In the genomic region with DNA sequence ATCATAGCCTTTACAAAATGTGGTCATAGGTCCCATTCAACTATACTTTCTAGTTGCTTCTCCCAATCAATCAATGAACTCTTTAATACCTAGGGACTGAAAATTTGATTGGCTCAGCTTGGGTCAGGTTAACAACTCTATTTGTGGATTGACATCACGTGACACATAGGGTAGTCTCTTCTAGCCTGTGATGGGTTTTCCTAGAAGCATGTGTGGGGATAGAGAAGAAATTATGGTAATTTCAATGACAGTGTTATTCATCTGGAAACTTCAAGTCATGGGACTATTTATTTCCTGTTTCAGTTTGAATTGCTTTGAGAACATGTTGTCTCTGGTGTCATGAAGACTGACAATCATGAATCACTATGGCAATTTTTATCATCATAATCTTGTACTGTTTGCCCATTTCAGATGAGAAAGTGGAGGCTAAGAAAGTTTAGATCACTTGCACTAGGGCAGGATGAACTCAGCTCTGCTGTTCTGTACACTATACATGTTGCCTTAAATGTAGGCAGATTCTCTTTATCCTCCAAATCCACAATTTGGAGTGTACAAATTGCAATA, we compare ENCODE assay signal across 27 cellular contexts.
"Had no signal": no experiment of that assay in that cellular context is flagged by ENCODE, and none has a peak within 500 bp of the region (broad histone marks: within the 10 kb centered on the region; RNA-seq: fewer than 3 reads in every experiment).

No MANE protein-coding gene starts in this region.

- H3K27me3 Mint-ChIP-seq: dendritic cell treated with granulocyte-macrophage colony-stimulating factor and Interleukin-4, amounts not matched to agents 40 ng/mL and 50 ng/mL, for 4 days; progenitor cell of endocrine pancreas; type B pancreatic cell had no signal

- H3K36me3 Mint-ChIP-seq: naive thymus-derived CD4-positive, alpha-beta T cell; neural progenitor cell; type B pancreatic cell had no signal

- H3K79me2 ChIP-seq: hepatocyte, parathyroid adenoma had no signal

- H3K4me3 ChIP-seq: colonic mucosa, esophagus muscularis mucosa, gastroesophageal sphincter, heart left ventricle, hepatocyte, left lung, neural progenitor cell, right atrium auricular region, sigmoid colon, testis, tibial artery had no signal

- H2AFZ ChIP-seq: hepatocyte, neural progenitor cell, parathyroid adenoma had no signal

- FAIRE-seq: kidney had no signal

- H3K4me1 Mint-ChIP-seq: endodermal cell; naive thymus-derived CD4-positive, alpha-beta T cell; nephron; neural progenitor cell had no signal

- H3K9ac ChIP-seq: neural progenitor cell, parathyroid adenoma had no signal

- DNase-seq: colonic mucosa; effector CD8-positive, alpha-beta T cell; endodermal cell; heart left ventricle; kidney; left cardiac atrium; left lung; mesendoderm; midbrain; naive thymus-derived CD4-positive, alpha-beta T cell; sigmoid colon; stimulated activated CD4-positive, alpha-beta T cell treated with anti-CD3 and anti-CD28 coated beads, Interleukin-4, amount 100 ng/mL, for 4 hours; stimulated activated naive CD4-positive, alpha-beta T cell; substantia nigra; testis; tibial artery had no signal

- H3K36me3 ChIP-seq: colonic mucosa, esophagus muscularis mucosa, gastroesophageal sphincter, heart left ventricle, left lung, neural progenitor cell, right atrium auricular region, sigmoid colon, tibial artery had no signal

- ATAC-seq: foreskin keratinocyte; gastroesophageal sphincter; heart left ventricle; left cardiac atrium; left lung; naive thymus-derived CD4-positive, alpha-beta T cell had no signal

- H3K4me2 ChIP-seq: hepatocyte, neural progenitor cell had no signal

- H3K27ac ChIP-seq: colonic mucosa, esophagus muscularis mucosa, foreskin keratinocyte, gastroesophageal sphincter, heart left ventricle, hepatocyte, left lung, neural progenitor cell, parathyroid adenoma, right atrium auricular region, sigmoid colon, testis, tibial artery had no signal

- H3K4me1 ChIP-seq: colonic mucosa, esophagus muscularis mucosa, foreskin keratinocyte, gastroesophageal sphincter, heart left ventricle, left lung, neural progenitor cell, parathyroid adenoma, right atrium auricular region, sigmoid colon, testis, tibial artery had no signal

- H3K9me3 ChIP-seq: colonic mucosa, right atrium auricular region, sigmoid colon, testis had no signal

- H3K27me3 ChIP-seq: colonic mucosa, esophagus muscularis mucosa, foreskin keratinocyte, gastroesophageal sphincter, heart left ventricle, hepatocyte, left lung, neural progenitor cell, right atrium auricular region, sigmoid colon, testis, tibial artery had no signal

- H3K27ac Mint-ChIP-seq: dendritic cell treated with granulocyte-macrophage colony-stimulating factor and Interleukin-4, amounts not matched to agents 40 ng/mL and 50 ng/mL, for 4 days; endodermal cell; naive thymus-derived CD4-positive, alpha-beta T cell; nephron; neural progenitor cell; progenitor cell of endocrine pancreas; type B pancreatic cell had no signal

- H3K4me3 Mint-ChIP-seq: dendritic cell treated with granulocyte-macrophage colony-stimulating factor and Interleukin-4, amounts not matched to agents 40 ng/mL and 50 ng/mL, for 4 days; endodermal cell; naive thymus-derived CD4-positive, alpha-beta T cell; nephron; neural progenitor cell; type B pancreatic cell had no signal
